In genomic region chr3:179322481-179323196, GRCh38 we compare ENCODE assay signal across 8 cellular contexts. TPM values are rescaled to one million over a fixed set of nuclear protein-coding genes. Genes with fewer than 3 reads are reported as not detected.
DNase-seq lines count a peak whose midpoint lies in the region; ATAC-seq and TF ChIP-seq lines count a peak whose summit lies in the region.

Gene ZNF639, plus strand, starts transcription at chr3:179323031. Its CDS starts 5,263 bp downstream, at chr3:179328294.

- TF ChIP-seq CTCF in KMS-11 (conservative IDR thresholded peaks at IDR 0.05; ENCODE audit: low read depth, low read length) (peak; percentile 76), nephron (IDR thresholded peaks at IDR 0.05; ENCODE audit: unreplicated experiment in 3 of 3) (peak; percentile 96 to 97 (median 97))

- no peaks in the 10 kb centered on the region for H4K20me1 ChIP-seq in KMS-11 (ENCODE audit: insufficient read depth)

- H3K36me3 Mint-ChIP-seq in nephron (ENCODE audit: low read depth) = peaks cover 11% of the 10 kb centered on the region
- H3K36me3 Mint-ChIP-seq in stimulated activated naive CD8-positive, alpha-beta T cell treated with anti-CD3 and anti-CD28 coated beads, Interleukin-15, Interleukin-2, amounts not matched to agents 100 ng/mL and 50 ng/mL, for 24 hours (ENCODE audit: low read depth) = peaks cover 24% of the 10 kb centered on the region

- H3K4me1 ChIP-seq in KMS-11 (ENCODE audit: low read depth, poor library complexity, severe bottlenecking) = peaks cover 33% of the 10 kb centered on the region

- peak within 1 kb of the TSS; percentile 88 for H3K4me2 ChIP-seq in KMS-11

- no peaks in the 10 kb centered on the region for H3K9me3 Mint-ChIP-seq in nephron
- no peaks in the 10 kb centered on the region for H3K9me3 Mint-ChIP-seq in stimulated activated naive CD8-positive, alpha-beta T cell treated with anti-CD3 and anti-CD28 coated beads, Interleukin-15, Interleukin-2, amounts not matched to agents 100 ng/mL and 50 ng/mL, for 24 hours

- H3K27me3 ChIP-seq in KMS-11 (ENCODE audit: insufficient read depth, low read depth) = no peaks in the 10 kb centered on the region

- ATAC-seq in GM21737 (IDR thresholded peaks at IDR 0.05; ENCODE audit: unreplicated experiment) = peak; percentile 82

- peaks cover under 1% of the 10 kb centered on the region; the same call in 1 of the 2 replicates for H3K36me3 ChIP-seq in KMS-11 (ENCODE audit: insufficient read depth)

- peak within 1 kb of the TSS; percentile 64 for H3K4me3 ChIP-seq in KMS-11 (IDR thresholded peaks at IDR 0.05; ENCODE audit: insufficient read depth, low read depth, low read length)

- peak within 1 kb of the TSS; percentile 92 for H3K9ac ChIP-seq in KMS-11

- no peaks in the 10 kb centered on the region for H3K27me3 Mint-ChIP-seq in nephron (ENCODE audit: low read depth)
- no peaks in the 10 kb centered on the region for H3K27me3 Mint-ChIP-seq in stimulated activated naive CD8-positive, alpha-beta T cell treated with anti-CD3 and anti-CD28 coated beads, Interleukin-15, Interleukin-2, amounts not matched to agents 100 ng/mL and 50 ng/mL, for 24 hours

- peak; percentile 95 for DNase-seq in Daoy (ENCODE audit: low read depth)
- DNase-seq in RKO (ENCODE audit: low spot score) = peak; percentile 89
- DNase-seq in activated T-helper 1 cell treated with anti-CD3 and anti-CD28 coated beads, Interleukin-2, amount 50 U/mL, for 16 hours (ENCODE audit: low read depth in 1 of 2, low spot score in 1 of 2) = peak; percentile 61 to 82
- peak; percentile 79 for DNase-seq in fibroblast of peridontal ligament (ENCODE audit: extremely low read depth)

- peak within 1 kb of the TSS; percentile 98 for H2AFZ ChIP-seq in KMS-11 (ENCODE audit: low read depth)

- H3K79me2 ChIP-seq in KMS-11 (ENCODE audit: insufficient read depth, low read depth) = peaks cover 45% of the 10 kb centered on the region

- peak within 1 kb of the TSS; percentile 96 to 98 (median 97) for H3K27ac Mint-ChIP-seq in nephron
- peak within 1 kb of the TSS; percentile 97 for H3K27ac Mint-ChIP-seq in stimulated activated naive CD8-positive, alpha-beta T cell treated with anti-CD3 and anti-CD28 coated beads, Interleukin-15, Interleukin-2, amounts not matched to agents 100 ng/mL and 50 ng/mL, for 24 hours

- peaks cover 29% of the 10 kb centered on the region for H3K4me1 Mint-ChIP-seq in nephron
- H3K4me1 Mint-ChIP-seq in stimulated activated naive CD8-positive, alpha-beta T cell treated with anti-CD3 and anti-CD28 coated beads, Interleukin-15, Interleukin-2, amounts not matched to agents 100 ng/mL and 50 ng/mL, for 24 hours (ENCODE audit: low read depth) = peaks cover 39% of the 10 kb centered on the region

- peak within 1 kb of the TSS; percentile 84 to 99 (median 91) for H3K4me3 Mint-ChIP-seq in nephron
- H3K4me3 Mint-ChIP-seq in stimulated activated naive CD8-positive, alpha-beta T cell treated with anti-CD3 and anti-CD28 coated beads, Interleukin-15, Interleukin-2, amounts not matched to agents 100 ng/mL and 50 ng/mL, for 24 hours = peak within 1 kb of the TSS; percentile 95

- peak within 1 kb of the TSS; percentile 86 for H3K27ac ChIP-seq in KMS-11

RNA-seq across cellular contexts. Expression of gene ZNF639, which starts in this region (rescaled TPM):
- total RNA-seq in Daoy (2014; rRNA removed; shearing (Covaris generic)) = 61.1 and 63.6 TPM in 2 replicates

Comparison
In these comparisons a context has a peak if more than half of its experiments do, and no peak if none do; other contexts are left out.
1. Peak in every context shown above with its lines: DNase-seq, ATAC-seq, H3K4me3 ChIP-seq and H3K27ac ChIP-seq.